Comparison of ENCODE assay signal across 1 cellular context in genomic region chr11:68337399-68337835, GRCh38.
TF ChIP-seq lines count a peak whose summit lies in the region.

No MANE protein-coding gene starts in this region.

TF ChIP-seq in HepG2, 621 proteins besides CTCF, POLR2A, EP300 and RAD21 (continued from another document):
- TF ChIP-seq PBX2 (CRISPR knock-in tag; IDR thresholded peaks at IDR 0.05) = no peak
- TF ChIP-seq GABPB1 (CRISPR knock-in tag; IDR thresholded peaks at IDR 0.05) = no peak
- TF ChIP-seq THAP11 (CRISPR knock-in tag; IDR thresholded peaks at IDR 0.05) = no peak
- TF ChIP-seq ZNF761 (CRISPR knock-in tag; conservative IDR thresholded peaks at IDR 0.05) = no peak
- no peak for TF ChIP-seq DMTF1 (CRISPR knock-in tag; IDR thresholded peaks at IDR 0.05)
- no peak for TF ChIP-seq ZBTB10 (CRISPR knock-in tag; IDR thresholded peaks at IDR 0.05; ENCODE audit: borderline replicate concordance)
